In genomic region chr4:3257691-3258482, GRCh38 we compare ENCODE assay signal across 9 cellular contexts. TPM values are rescaled to one million over a fixed set of nuclear protein-coding genes. Genes with fewer than 3 reads are reported as not detected.
DNase-seq lines count a peak whose midpoint lies in the region; ATAC-seq, FAIRE-seq and TF ChIP-seq lines count a peak whose summit lies in the region.
"Had no signal": no experiment of that assay in that cellular context is flagged by ENCODE, and none has a peak within 500 bp of the region (broad histone marks: within the 10 kb centered on the region; RNA-seq: fewer than 3 reads in every experiment).

No MANE protein-coding gene starts in this region.

- H3K36me3 ChIP-seq in astrocyte (ENCODE audit: insufficient read depth, low read length) = no peaks in the 10 kb centered on the region

- H3K4me3 ChIP-seq in astrocyte (ENCODE audit: insufficient read depth, low read depth, low read length) = no peak overlapping the region
- H3K4me3 ChIP-seq: A549 had no signal

- H3K9ac ChIP-seq in astrocyte (ENCODE audit: low read length) = no peak overlapping the region

- no peaks in the 10 kb centered on the region for H3K9me3 ChIP-seq in astrocyte (ENCODE audit: insufficient read depth, low read depth, low read length)
- H3K9me3 ChIP-seq: A549 had no signal

- intact Hi-C loops in posterior cingulate gyrus (cut with DNase I) = no loop called here

- no peak for TF ChIP-seq CTCF in astrocyte (IDR thresholded peaks at IDR 0.05; ENCODE audit: insufficient read depth, low read depth, low read length)

- H3K4me2 ChIP-seq in astrocyte (ENCODE audit: low read length) = peak overlapping the region; percentile 58
- H3K4me2 ChIP-seq: A549 had no signal

- no peaks in the 10 kb centered on the region for H3K9me3 Mint-ChIP-seq in astrocyte (ENCODE audit: unreplicated experiment)

- no peaks in the 10 kb centered on the region for H3K4me1 Mint-ChIP-seq in astrocyte (ENCODE audit: low read depth, unreplicated experiment)

- H3K27ac Mint-ChIP-seq in astrocyte (ENCODE audit: unreplicated experiment) = no peak overlapping the region

- ATAC-seq in HG03354 (IDR thresholded peaks at IDR 0.05; ENCODE audit: poor library complexity, severe bottlenecking, unreplicated experiment) = peak; percentile 45
- ATAC-seq in GM18909 (IDR thresholded peaks at IDR 0.05; ENCODE audit: poor library complexity, unreplicated experiment) = no peak
- ATAC-seq: A549 had no signal

- H3K36me3 Mint-ChIP-seq in astrocyte (ENCODE audit: low read depth, unreplicated experiment) = peaks cover 17% of the 10 kb centered on the region

- H3K27ac ChIP-seq in astrocyte (ENCODE audit: low read depth, low read length) = no peak overlapping the region
- H3K27ac ChIP-seq: A549 had no signal

- peak; percentile 13 for DNase-seq in NCI-H1694 (lab: John Stamatoyannopoulos, UW)
- no peak for DNase-seq in NCI-H1694 treated with DMSO at 0.1 percent for 48 hours (lab: John Stamatoyannopoulos, UW)
- peak; percentile 73 for DNase-seq in astrocyte (ENCODE audit: low read depth)
- peak in 6 of 10 donors; percentile 5 to 85 (median 41) for DNase-seq in posterior cingulate gyrus
- DNase-seq in SKM-1 treated with dmso at 0.1 percent for 144 hours (lab: John Stamatoyannopoulos, UW; ENCODE audit: unreplicated experiment) = no peak
- DNase-seq in occipital lobe (lab: John Stamatoyannopoulos, UW) = no peak

- H3K27me3 Mint-ChIP-seq in astrocyte (ENCODE audit: low read depth, unreplicated experiment) = peaks cover 6% of the 10 kb centered on the region

- H3K79me2 ChIP-seq in astrocyte (ENCODE audit: insufficient read depth, low read length) = no peaks in the 10 kb centered on the region

- no peak for FAIRE-seq in astrocyte (lab: Jason Lieb, UNC)
- FAIRE-seq: A549 had no signal

- no peaks in the 10 kb centered on the region for H4K20me1 ChIP-seq in astrocyte (ENCODE audit: insufficient read depth, low read length)

- H3K4me1 ChIP-seq in astrocyte (ENCODE audit: insufficient read depth, low read length) = peaks cover 5% of the 10 kb centered on the region
- H3K4me1 ChIP-seq: A549 had no signal

- H3K27me3 ChIP-seq in astrocyte (ENCODE audit: insufficient read depth, low read length) = no peaks in the 10 kb centered on the region

- no peak overlapping the region for H2AFZ ChIP-seq in astrocyte (ENCODE audit: low read depth, low read length)

- no peak overlapping the region for H3K4me3 Mint-ChIP-seq in astrocyte (ENCODE audit: unreplicated experiment)

RNA-seq across cellular contexts. Expression of gene MSANTD1, which starts 8.9 kb away (rescaled TPM):
- total RNA-seq in astrocyte (1.4 and 1.6 TPM in 2 replicates), occipital lobe (5.9 TPM)

RNA-seq across cellular contexts. Expression of gene RGS12, which starts 34.9 kb away (rescaled TPM):
- total RNA-seq in astrocyte (18.0 and 21.9 TPM in 2 replicates), occipital lobe (68.8 TPM)

Comparison
In these comparisons a context has a peak if more than half of its experiments do, and no peak if none do; other contexts are left out.
1. DNase-seq: peak in NCI-H1694 (single experiment), astrocyte (single experiment) and posterior cingulate gyrus (6 of 10); none in NCI-H1694 treated with DMSO at 0.1 percent for 48 hours (single experiment), SKM-1 treated with dmso at 0.1 percent for 144 hours (single experiment) and occipital lobe (single experiment).